ENCODE assay signal across 8 cellular contexts in genomic region chr6:52162940-52163908, GRCh38. TPM values are rescaled to one million over a fixed set of nuclear protein-coding genes. Genes with fewer than 3 reads are reported as not detected.
DNase-seq lines count a peak whose midpoint lies in the region; ATAC-seq and TF ChIP-seq lines count a peak whose summit lies in the region.

No MANE protein-coding gene starts in this region.

- H3K9ac ChIP-seq in smooth muscle cell (ENCODE audit: low read depth), result no peak overlapping the region

- H2AFZ ChIP-seq in smooth muscle cell (ENCODE audit: low read depth), result no peak overlapping the region

- H3K27me3 ChIP-seq in esophagus squamous epithelium, result peaks cover 0 to 15% (median 0%) of the 10 kb centered on the region in 4 donors
- no peaks in the 10 kb centered on the region for H3K27me3 ChIP-seq in smooth muscle cell (ENCODE audit: low read depth)

- H3K4me2 ChIP-seq in smooth muscle cell, result no peak overlapping the region

- no peaks in the 10 kb centered on the region for H3F3A ChIP-seq in smooth muscle cell (ENCODE audit: low read depth)

- no peaks in the 10 kb centered on the region for H3K79me2 ChIP-seq in smooth muscle cell (ENCODE audit: low read depth)

- TF ChIP-seq CTCF in esophagus squamous epithelium (IDR thresholded peaks at IDR 0.05), result peak in 5 of 6 experiments; percentile 38 to 73 (median 44)
- peak; percentile 49 for TF ChIP-seq CTCF in smooth muscle cell (IDR thresholded peaks at IDR 0.05; ENCODE audit: borderline replicate concordance, insufficient read depth, poor library complexity, severe bottlenecking)

- ATAC-seq in GM18909 (IDR thresholded peaks at IDR 0.05; ENCODE audit: poor library complexity, unreplicated experiment) (peak; percentile 57), HG03521 (IDR thresholded peaks at IDR 0.05; ENCODE audit: unreplicated experiment) (peak; percentile 54)

- no peaks in the 10 kb centered on the region for H3K36me3 ChIP-seq in esophagus squamous epithelium
- H3K36me3 ChIP-seq in smooth muscle cell (ENCODE audit: low read depth), result no peaks in the 10 kb centered on the region

- no peaks in the 10 kb centered on the region for H3K4me1 ChIP-seq in esophagus squamous epithelium
- H3K4me1 ChIP-seq in smooth muscle cell (ENCODE audit: low read depth), result no peaks in the 10 kb centered on the region

- no peak overlapping the region for H3K27ac ChIP-seq in esophagus squamous epithelium
- H3K27ac ChIP-seq in smooth muscle cell (ENCODE audit: low read depth), result no peak overlapping the region

- H4K20me1 ChIP-seq in smooth muscle cell (ENCODE audit: low read depth), result no peaks in the 10 kb centered on the region

- DNase-seq in DMS53 treated with DMSO at 0.1 percent for 48 hours (lab: John Stamatoyannopoulos, UW; ENCODE audit: unreplicated experiment), result peak; percentile 77
- DNase-seq in RKO (ENCODE audit: low spot score), result peak; percentile 72
- DNase-seq in esophagus squamous epithelium (lab: John Stamatoyannopoulos, UW), result no peak
- DNase-seq in smooth muscle cell (lab: John Stamatoyannopoulos, UW; ENCODE audit: unreplicated experiment), result no peak
- DNase-seq in amygdala (lab: John Stamatoyannopoulos, UW), result no peak
- no peak for DNase-seq in mesenteric fat pad (ENCODE audit: low spot score)

- intact Hi-C loops in esophagus squamous epithelium (cut with DNase I), result no loop called here

- H3K9me3 ChIP-seq in esophagus squamous epithelium, result no peaks in the 10 kb centered on the region
- no peaks in the 10 kb centered on the region for H3K9me3 ChIP-seq in smooth muscle cell (replicated peaks; ENCODE audit: low read depth)

- 52 to 64% methylated on average over 4 of the region's 4 CpGs for WGBS in esophagus squamous epithelium, 2 donors
- 66% methylated on average over 4 of the region's 4 CpGs for WGBS in smooth muscle cell (ENCODE audit: low lambda C conversion rate)

- TF ChIP-seq POLR2A in esophagus squamous epithelium (IDR thresholded peaks at IDR 0.05), result no peak

- no peak overlapping the region for H3K4me3 ChIP-seq in esophagus squamous epithelium
- no peak overlapping the region for H3K4me3 ChIP-seq in smooth muscle cell

RNA-seq across cellular contexts. Expression of gene IL17A, which starts 23.0 kb away (rescaled TPM):
- total RNA-seq in esophagus squamous epithelium (not detected), smooth muscle cell (not detected in 2 replicates), mesenteric fat pad (not detected)
- polyA plus RNA-seq in smooth muscle cell, result not detected in 2 replicates

Comparison
In these comparisons a context has a peak if more than half of its experiments do, and no peak if none do; other contexts are left out.
1. DNase-seq: peak in DMS53 treated with DMSO at 0.1 percent for 48 hours (single experiment) and RKO (single experiment); none in esophagus squamous epithelium (single experiment), smooth muscle cell (single experiment), amygdala (0 of 56) and mesenteric fat pad (single experiment).